Comparison of ENCODE assay signal across 12 cellular contexts in genomic region chr12:122967151-122967550, GRCh38. TPM values are rescaled to one million over a fixed set of nuclear protein-coding genes. Genes with fewer than 3 reads are reported as not detected.
DNase-seq lines count a peak whose midpoint lies in the region; FAIRE-seq and TF ChIP-seq lines count a peak whose summit lies in the region.
"Had no signal": no experiment of that assay in that cellular context is flagged by ENCODE, and none has a peak within 500 bp of the region (broad histone marks: within the 10 kb centered on the region; RNA-seq: fewer than 3 reads in every experiment).

No MANE protein-coding gene starts in this region.

- WGBS in endodermal cell (ENCODE audit: insufficient coverage in 1 of 2, insufficient read length in 1 of 2), 2 experiments = 86 to 91% methylated on average over 5 to 7 of the region's 7 CpGs
- WGBS in spleen, 5 donors = 73 to 85% (median 78%) methylated on average over 7 of the region's 7 CpGs

- H3K27me3 Mint-ChIP-seq in endodermal cell (ENCODE audit: insufficient read depth) = peaks cover 11% of the 10 kb centered on the region

- peaks cover 3% of the 10 kb centered on the region for H3K4me1 ChIP-seq in endodermal cell (ENCODE audit: control insufficient read depth, insufficient read depth, low read length)
- peaks cover 7 to 41% (median 28%) of the 10 kb centered on the region in 6 donors for H3K4me1 ChIP-seq in spleen
- H3K4me1 ChIP-seq in kidney (ENCODE audit: control insufficient read depth in 1 of 2, insufficient read depth in 1 of 2, low read depth in 1 of 2, low read length in 2 of 2) = peaks cover 13 to 21% of the 10 kb centered on the region in 2 donors

- no peaks in the 10 kb centered on the region for H3K36me3 ChIP-seq in endodermal cell (ENCODE audit: control insufficient read depth, insufficient read depth, low read length)
- H3K36me3 ChIP-seq in spleen = no peaks in the 10 kb centered on the region
- no peaks in the 10 kb centered on the region for H3K36me3 ChIP-seq in kidney (ENCODE audit: control insufficient read depth in 1 of 2, insufficient read depth in 2 of 2, low read length in 2 of 2)
- H3K36me3 ChIP-seq: upper lobe of left lung had no signal

- H3K4me3 ChIP-seq in endodermal cell (ENCODE audit: low read length) (no peak overlapping the region), spleen (no peak overlapping the region), kidney (ENCODE audit: low read length in 2 of 2) (no peak overlapping the region)

- no peak overlapping the region for H3K4me3 Mint-ChIP-seq in endodermal cell

- H3K36me3 Mint-ChIP-seq in endodermal cell (ENCODE audit: low read depth) = no peaks in the 10 kb centered on the region

- no peak for TF ChIP-seq POLR2A in spleen (IDR thresholded peaks at IDR 0.05)

- no peaks in the 10 kb centered on the region for H3K9me3 ChIP-seq in endodermal cell (ENCODE audit: control insufficient read depth, low read length)
- no peaks in the 10 kb centered on the region for H3K9me3 ChIP-seq in spleen
- no peaks in the 10 kb centered on the region for H3K9me3 ChIP-seq in kidney (ENCODE audit: control insufficient read depth in 1 of 2, low read length in 2 of 2)
- H3K9me3 ChIP-seq: A549, upper lobe of left lung had no signal

- FAIRE-seq in kidney (lab: Jason Lieb, UNC) = no peak
- FAIRE-seq: A549, small intestine had no signal

- no peaks in the 10 kb centered on the region for H3K27me3 ChIP-seq in endodermal cell (ENCODE audit: control insufficient read depth, insufficient read depth, low read length, poor library complexity, severe bottlenecking)
- no peaks in the 10 kb centered on the region for H3K27me3 ChIP-seq in spleen (replicated peaks in 1 of 7)
- H3K27me3 ChIP-seq: upper lobe of left lung had no signal

- peak; percentile 14 for DNase-seq in activated CD8-positive, alpha-beta memory T cell treated with anti-CD3 and anti-CD28 coated beads, Interleukin-2, amount 50 U/mL, for 4 hours
- DNase-seq in activated CD8-positive, alpha-beta memory T cell treated with anti-CD3 and anti-CD28 coated beads, Interleukin-2, amount 50 U/mL, for 48 hours = no peak
- DNase-seq in endodermal cell (peak; percentile 50), spleen (no peak), kidney (no peak), globus pallidus (ENCODE audit: low spot score) (no peak)
- DNase-seq: amniotic stem cell, foreskin fibroblast, SIG-M5 had no signal

- no peaks in the 10 kb centered on the region for H3K4me1 Mint-ChIP-seq in endodermal cell

- intact Hi-C loops in spleen (cut with DNase I; ENCODE audit: low total_unique reads) = no loop called here
- intact Hi-C loops in kidney (cut with DNase I) = no loop called here

- H3K9me3 Mint-ChIP-seq in endodermal cell = no peaks in the 10 kb centered on the region

- TF ChIP-seq CTCF in endodermal cell (conservative IDR thresholded peaks at IDR 0.05) (no peak), spleen (IDR thresholded peaks at IDR 0.05 in 8 of 11, conservative IDR thresholded peaks at IDR 0.05 in 3 of 11) (no peak), kidney (IDR thresholded peaks at IDR 0.05; ENCODE audit: borderline replicate concordance, extremely low read depth, insufficient read depth) (no peak)

- H3K9ac ChIP-seq in endodermal cell (ENCODE audit: extremely low read depth, low read length, poor library complexity, severe bottlenecking) (no peak overlapping the region), kidney (ENCODE audit: low read length in 2 of 2) (no peak overlapping the region)

- no peak overlapping the region for H3K27ac ChIP-seq in endodermal cell (ENCODE audit: low read depth, low read length)
- peak overlapping the region; percentile 7 to 78 (median 70) for H3K27ac ChIP-seq in spleen
- H3K27ac ChIP-seq in kidney (ENCODE audit: low read depth in 2 of 2, low read length in 2 of 2) = no peak overlapping the region
- H3K27ac ChIP-seq: A549 had no signal

- H3K27ac Mint-ChIP-seq in endodermal cell = no peak overlapping the region

RNA-seq across cellular contexts. Expression of gene ABCB9, which starts 0.9 kb away (rescaled TPM):
- total RNA-seq in endodermal cell = 1 to 10 TPM; 5.4 to 6.0 TPM
- polyA plus RNA-seq in endodermal cell (2013, experiment 1 of 2) = 4.1 TPM
- polyA plus RNA-seq in endodermal cell (2013, experiment 2 of 2) = 4.3 TPM
- total RNA-seq in spleen = 1 to 10 TPM; 4.1 to 6.2 (median 5.5) TPM
- polyA plus RNA-seq in spleen = 1 to 10 TPM; 1.5 to 2.8 (median 1.7) TPM
- 7.6 TPM for total RNA-seq in kidney
- 4.6 TPM for polyA plus RNA-seq in kidney (ENCODE audit: insufficient read depth, low read depth, low replicate concordance)

RNA-seq across cellular contexts. Expression of gene OGFOD2, which starts 7.9 kb away (rescaled TPM):
- total RNA-seq in endodermal cell = 10 to 100 TPM; 17.5 to 19.9 TPM
- 8.8 TPM for polyA plus RNA-seq in endodermal cell (2013, experiment 1 of 2)
- polyA plus RNA-seq in endodermal cell (2013, experiment 2 of 2) = 9.8 TPM
- total RNA-seq in spleen = 10 to 100 TPM in 6 of 7 donors, 1 to 10 TPM in 1; 9.5 to 24.7 (median 20.4) TPM
- polyA plus RNA-seq in spleen = 10 to 100 TPM; 18.5 to 32.3 (median 28.1) TPM
- total RNA-seq in kidney = 22.9 TPM
- polyA plus RNA-seq in kidney (ENCODE audit: insufficient read depth, low read depth, low replicate concordance) = 27.5 TPM

RNA-seq across cellular contexts. Expression of gene ARL6IP4, which starts 13.3 kb away (rescaled TPM):
- 100 to 1,000 TPM; 136 to 149 TPM for total RNA-seq in endodermal cell
- polyA plus RNA-seq in endodermal cell (2013, experiment 1 of 2) = 145 TPM
- 144 TPM for polyA plus RNA-seq in endodermal cell (2013, experiment 2 of 2)
- total RNA-seq in spleen = 100 to 1,000 TPM; 150 to 202 (median 181) TPM
- polyA plus RNA-seq in spleen = 100 to 1,000 TPM; 308 to 419 (median 377) TPM
- 168 TPM for total RNA-seq in kidney
- 362 TPM for polyA plus RNA-seq in kidney (ENCODE audit: insufficient read depth, low read depth, low replicate concordance)

Comparison
In these comparisons a context has a peak if more than half of its experiments do, and no peak if none do; other contexts are left out.
1. DNase-seq: peak in activated CD8-positive, alpha-beta memory T cell treated with anti-CD3 and anti-CD28 coated beads, Interleukin-2, amount 50 U/mL, for 4 hours (single experiment) and endodermal cell (single experiment); none in activated CD8-positive, alpha-beta memory T cell treated with anti-CD3 and anti-CD28 coated beads, Interleukin-2, amount 50 U/mL, for 48 hours (single experiment), spleen (single experiment), kidney (single experiment) and globus pallidus (single experiment).
2. H3K27ac ChIP-seq: peak in spleen (8 of 8); none in endodermal cell (single experiment) and kidney (0 of 2).